Comparison of ENCODE assay signal across 1 cellular context in genomic region chr2:118121986-118122767, GRCh38.
TF ChIP-seq lines count a peak whose summit lies in the region.

No MANE protein-coding gene starts in this region.

TF ChIP-seq in HepG2, 621 proteins besides CTCF, POLR2A, EP300 and RAD21 (continued from another document):
- TF ChIP-seq ZNF343 (CRISPR knock-in tag; IDR thresholded peaks at IDR 0.05), result peak; percentile 91
- TF ChIP-seq KDM2A (CRISPR knock-in tag; IDR thresholded peaks at IDR 0.05; ENCODE audit: borderline replicate concordance, low read depth), result no peak
TF ChIP-seq in HepG2: peak in this region for 3.
